ENCODE assay signal across 8 cellular contexts in genomic region chr1:45687014-45687752, GRCh38. TPM values are rescaled to one million over a fixed set of nuclear protein-coding genes. Genes with fewer than 3 reads are reported as not detected.
DNase-seq lines count a peak whose midpoint lies in the region; ATAC-seq, FAIRE-seq and TF ChIP-seq lines count a peak whose summit lies in the region.

No MANE protein-coding gene starts in this region.

- TF ChIP-seq CTCF in cardiac muscle cell (IDR thresholded peaks at IDR 0.05; ENCODE audit: low read depth, low read length) (no peak), pancreas (IDR thresholded peaks at IDR 0.05) (no peak), tibial nerve (IDR thresholded peaks at IDR 0.05) (no peak)

- H3K4me3 ChIP-seq in adipocyte (ENCODE audit: low read length) (peak overlapping the region; percentile 100), cardiac muscle cell (peak overlapping the region; percentile 88), pancreas (peak overlapping the region; percentile 74 to 97 (median 89)), tibial nerve (peak overlapping the region; percentile 75 to 94 (median 89))

- WGBS in pancreas, 2 donors: 0% methylated on average over 44 of the region's 44 CpGs
- WGBS in tibial nerve, 2 donors: 1% methylated on average over 34 to 40 of the region's 44 CpGs

- DNase-seq in GM12891 (ENCODE audit: insufficient read length, low spot score) (peak; percentile 74), NCI-H1417 treated with DMSO at 0.1 percent for 48 hours (lab: John Stamatoyannopoulos, UW) (peak; percentile 87), SW 1271 (lab: John Stamatoyannopoulos, UW) (peak; percentile 86 to 95), adipocyte (ENCODE audit: low read depth) (peak; percentile 99), cardiac muscle cell (ENCODE audit: low read depth in 1 of 2, low spot score in 1 of 2) (peak; percentile 98 to 99), pancreas (peak; percentile 94 to 99 (median 98)), tibial nerve (ENCODE audit: low spot score in 2 of 2) (peak; percentile 95 to 96)

- H3K27ac ChIP-seq in cardiac muscle cell (peak overlapping the region; percentile 97), pancreas (peak overlapping the region; percentile 90 to 98 (median 94)), tibial nerve (peak overlapping the region; percentile 95 to 99 (median 97))

- peak overlapping the region; percentile 96 for H3K9ac ChIP-seq in adipocyte (ENCODE audit: low read length)

- H3K4me1 ChIP-seq in adipocyte (ENCODE audit: control insufficient read depth, insufficient read depth, low read length) (peaks cover 24% of the 10 kb centered on the region), cardiac muscle cell (ENCODE audit: low read depth) (peaks cover 12% of the 10 kb centered on the region), pancreas (peaks cover 7 to 26% (median 11%) of the 10 kb centered on the region in 3 donors), tibial nerve (peaks cover 0 to 48% (median 9%) of the 10 kb centered on the region in 4 donors)

- FAIRE-seq in GM12891 (lab: Jason Lieb, UNC) (peak; percentile 99), pancreas (lab: Jason Lieb, UNC) (peak; percentile 9)

- H3K36me3 ChIP-seq in adipocyte (ENCODE audit: control insufficient read depth, insufficient read depth, low read length, severe bottlenecking): peaks cover 2% of the 10 kb centered on the region
- H3K36me3 ChIP-seq in cardiac muscle cell: no peaks in the 10 kb centered on the region
- peaks cover 0 to 6% (median 0%) of the 10 kb centered on the region in 3 donors for H3K36me3 ChIP-seq in pancreas
- H3K36me3 ChIP-seq in tibial nerve: peaks cover 0 to 15% (median 0%) of the 10 kb centered on the region in 3 donors

- no peaks in the 10 kb centered on the region for H3K9me3 ChIP-seq in adipocyte (ENCODE audit: control insufficient read depth, low read length)
- no peaks in the 10 kb centered on the region for H3K9me3 ChIP-seq in cardiac muscle cell (ENCODE audit: low read depth)
- H3K9me3 ChIP-seq in pancreas: no peaks in the 10 kb centered on the region
- no peaks in the 10 kb centered on the region for H3K9me3 ChIP-seq in tibial nerve

- TF ChIP-seq EP300 in tibial nerve (IDR thresholded peaks at IDR 0.05): peak; percentile 39 to 96

- intact Hi-C loops in pancreas (cut with DNase I): no loop called here

- H3K27me3 ChIP-seq in adipocyte (replicated peaks; ENCODE audit: control insufficient read depth, insufficient read depth, low read length): no peaks in the 10 kb centered on the region
- H3K27me3 ChIP-seq in cardiac muscle cell: no peaks in the 10 kb centered on the region
- no peaks in the 10 kb centered on the region for H3K27me3 ChIP-seq in pancreas
- no peaks in the 10 kb centered on the region for H3K27me3 ChIP-seq in tibial nerve

- ATAC-seq in HG02798 (IDR thresholded peaks at IDR 0.05; ENCODE audit: poor library complexity, unreplicated experiment): peak; percentile 86
- peak; percentile 88 to 93 (median 88) for ATAC-seq in pancreas

- TF ChIP-seq POLR2A in GM12891 (IDR thresholded peaks at IDR 0.05; ENCODE audit: low read depth, low read length): peak; percentile 98
- TF ChIP-seq POLR2A in tibial nerve (IDR thresholded peaks at IDR 0.05): peak; percentile 70 to 86

TF ChIP-seq in GM12891, 5 proteins besides CTCF, POLR2A, EP300 and RAD21:
- TF ChIP-seq POLR2AphosphoS5 (IDR thresholded peaks at IDR 0.05; ENCODE audit: low read depth, low read length): peak; percentile 98
- TF ChIP-seq PAX5 (IDR thresholded peaks at IDR 0.05; ENCODE audit: insufficient read depth, low read length, severe bottlenecking): no peak
- TF ChIP-seq TAF1 (IDR thresholded peaks at IDR 0.05; ENCODE audit: low read depth, low read length): peak; percentile 97
- TF ChIP-seq SPI1 (IDR thresholded peaks at IDR 0.05; ENCODE audit: low read depth, low read length): no peak
- TF ChIP-seq POU2F2 (IDR thresholded peaks at IDR 0.05; ENCODE audit: low read depth, low read length): peak; percentile 84
TF ChIP-seq in GM12891: peak in this region for 3.

RNA-seq across cellular contexts. Expression of gene TMEM69, which starts 0.8 kb away (rescaled TPM):
- polyA plus RNA-seq in GM12891 (2012; ENCODE audit: low read depth, missing spikeins): 35.4 TPM
- total RNA-seq in cardiac muscle cell (30.1 and 31.3 TPM in 2 replicates), pancreas (10 to 100 TPM in 1 of 6 donors, 1 to 10 TPM in 5; 5.7 to 11.2 (median 7.9) TPM), tibial nerve (10 to 100 TPM; 10.2 to 28.6 (median 15.4) TPM)
- polyA plus RNA-seq in cardiac muscle cell (69.7 and 69.8 TPM in 2 replicates), pancreas (10 to 100 TPM in 1 of 2 donors, 1 to 10 TPM in 1; 5.9 to 13.6 TPM)

RNA-seq across cellular contexts. Expression of gene GPBP1L1, which starts 0.8 kb away (rescaled TPM):
- 41.9 TPM for polyA plus RNA-seq in GM12891 (2012; ENCODE audit: low read depth, missing spikeins)
- total RNA-seq in cardiac muscle cell: 69.7 and 96.3 TPM in 2 replicates
- 79.5 and 123 TPM in 2 replicates for polyA plus RNA-seq in cardiac muscle cell
- total RNA-seq in pancreas: 10 to 100 TPM; 50.9 to 84.3 (median 55.8) TPM
- 10 to 100 TPM; 21.9 to 41.7 TPM for polyA plus RNA-seq in pancreas
- 100 to 1,000 TPM; 107 to 148 (median 128) TPM for total RNA-seq in tibial nerve

Comparison
In these comparisons a context has a peak if more than half of its experiments do, and no peak if none do; other contexts are left out.
1. Peak in every context shown above with its lines: DNase-seq, ATAC-seq, H3K4me3 ChIP-seq and H3K27ac ChIP-seq.